2 cellular contexts compared by ENCODE assay signal in genomic region chr5:53478411-53479044, GRCh38.
TF ChIP-seq lines count a peak whose summit lies in the region.

No MANE protein-coding gene starts in this region.

TF ChIP-seq in SK-N-SH treated with all-trans-retinoic acid at 6 μM for 48 hours, 23 proteins besides CTCF, POLR2A, EP300 and RAD21 (continued from another document):
- no peak for TF ChIP-seq PATZ1 (CRISPR knock-in tag; IDR thresholded peaks at IDR 0.05; ENCODE audit: borderline replicate concordance)
- no peak for TF ChIP-seq ISL1 (CRISPR knock-in tag; IDR thresholded peaks at IDR 0.05)
- no peak for TF ChIP-seq ZC3H10 (CRISPR knock-in tag; IDR thresholded peaks at IDR 0.05)
- TF ChIP-seq ZNF70 (CRISPR knock-in tag; IDR thresholded peaks at IDR 0.05) = no peak
- no peak for TF ChIP-seq ZFP3 (CRISPR knock-in tag; IDR thresholded peaks at IDR 0.05)
- TF ChIP-seq PPARA (CRISPR knock-in tag; IDR thresholded peaks at IDR 0.05; ENCODE audit: borderline replicate concordance) = no peak
- no peak for TF ChIP-seq SNAI2 (CRISPR knock-in tag; IDR thresholded peaks at IDR 0.05)
- no peak for TF ChIP-seq ZNF8 (CRISPR knock-in tag; IDR thresholded peaks at IDR 0.05)
- TF ChIP-seq TCF4 (CRISPR knock-in tag; IDR thresholded peaks at IDR 0.05; ENCODE audit: borderline replicate concordance) = no peak
- TF ChIP-seq ZNF565 (CRISPR knock-in tag; conservative IDR thresholded peaks at IDR 0.05; ENCODE audit: low read depth) = no peak
- TF ChIP-seq BACH2 (CRISPR knock-in tag; IDR thresholded peaks at IDR 0.05; ENCODE audit: borderline replicate concordance) = no peak
- no peak for TF ChIP-seq ARNTL (CRISPR knock-in tag; IDR thresholded peaks at IDR 0.05; ENCODE audit: borderline replicate concordance, low read depth)
- no peak for TF ChIP-seq OSR1 (CRISPR knock-in tag; IDR thresholded peaks at IDR 0.05)
- no peak for TF ChIP-seq POU6F1 (CRISPR knock-in tag; IDR thresholded peaks at IDR 0.05; ENCODE audit: borderline replicate concordance, low read depth)

TF ChIP-seq in H1, 55 proteins besides CTCF, POLR2A, EP300 and RAD21 (continued from another document):
- no peak for TF ChIP-seq RFX5 (IDR thresholded peaks at IDR 0.05; ENCODE audit: borderline replicate concordance, low read depth, low read length)
- TF ChIP-seq POU5F1 (IDR thresholded peaks at IDR 0.05; ENCODE audit: low read depth, low read length) = 0 out of 2 replicates have a peak, but pooled peaks have one; percentile 18
- TF ChIP-seq SAP30 (IDR thresholded peaks at IDR 0.05; ENCODE audit: insufficient read depth, insufficient replicate concordance, low read length) = no peak
- TF ChIP-seq CBX8 (IDR thresholded peaks at IDR 0.05; ENCODE audit: borderline replicate concordance, low read depth, low read length) = no peak
- no peak for TF ChIP-seq BCL11A (IDR thresholded peaks at IDR 0.05; ENCODE audit: low read depth in 2 of 2, low read length in 2 of 2)
- no peak; the same call in 1 of the 2 replicates for TF ChIP-seq CREB1 (IDR thresholded peaks at IDR 0.05)
- TF ChIP-seq SP1 (IDR thresholded peaks at IDR 0.05; ENCODE audit: low read depth, low read length) = no peak
- TF ChIP-seq USF2 (IDR thresholded peaks at IDR 0.05; ENCODE audit: low read length) = no peak
- no peak for TF ChIP-seq SP2 (IDR thresholded peaks at IDR 0.05; ENCODE audit: low read length)
- TF ChIP-seq, protein P1, sequence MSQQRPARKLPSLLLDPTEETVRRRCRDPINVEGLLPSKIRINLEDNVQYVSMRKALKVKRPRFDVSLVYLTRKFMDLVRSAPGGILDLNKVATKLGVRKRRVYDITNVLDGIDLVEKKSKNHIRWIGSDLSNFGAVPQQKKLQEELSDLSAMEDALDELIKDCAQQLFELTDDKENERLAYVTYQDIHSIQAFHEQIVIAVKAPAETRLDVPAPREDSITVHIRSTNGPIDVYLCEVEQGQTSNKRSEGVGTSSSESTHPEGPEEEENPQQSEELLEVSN (IDR thresholded peaks at IDR 0.05) = peak; percentile 53
- no peak for TF ChIP-seq CBX5 (IDR thresholded peaks at IDR 0.05; ENCODE audit: low read depth, low read length)
- TF ChIP-seq EGR1 (IDR thresholded peaks at IDR 0.05; ENCODE audit: borderline replicate concordance, low read depth, low read length) = no peak; the same call in 1 of the 2 replicates
- TF ChIP-seq JUND (IDR thresholded peaks at IDR 0.05; ENCODE audit: low read length) = no peak
- no peak for TF ChIP-seq GTF2F1 (IDR thresholded peaks at IDR 0.05; ENCODE audit: borderline replicate concordance, low read depth, low read length)
- 0 out of 2 replicates have a peak, but pooled peaks have one; percentile 41 for TF ChIP-seq SP4 (IDR thresholded peaks at IDR 0.05; ENCODE audit: low read length)
- peak; percentile 50 to 71; a peak in 2 of 4 replicates for TF ChIP-seq HDAC2 (IDR thresholded peaks at IDR 0.05; ENCODE audit: borderline replicate concordance in 1 of 2, low read depth in 2 of 2, low read length in 2 of 2)
- 0 out of 2 replicates have a peak, but pooled peaks have one; percentile 21 for TF ChIP-seq PHF8 (conservative IDR thresholded peaks at IDR 0.05; ENCODE audit: low read depth, low read length)
- TF ChIP-seq POLR2AphosphoS5 (IDR thresholded peaks at IDR 0.05; ENCODE audit: low read depth, low read length) = no peak
- no peak for TF ChIP-seq CEBPB (IDR thresholded peaks at IDR 0.05; ENCODE audit: low read depth, low read length)
- no peak for TF ChIP-seq SIRT6 (IDR thresholded peaks at IDR 0.05; ENCODE audit: low read length)
- no peak for TF ChIP-seq ATF2 (IDR thresholded peaks at IDR 0.05; ENCODE audit: low read length)
- TF ChIP-seq CHD7 (IDR thresholded peaks at IDR 0.05; ENCODE audit: insufficient replicate concordance, low read length) = peak; percentile 69
- no peak for TF ChIP-seq NANOG (IDR thresholded peaks at IDR 0.05; ENCODE audit: insufficient read depth, low read depth, low read length, poor library complexity, severe bottlenecking)
- peak; percentile 17; the same call in 1 of the 2 replicates for TF ChIP-seq CHD2 (IDR thresholded peaks at IDR 0.05; ENCODE audit: low read length)
- TF ChIP-seq RBBP5 (IDR thresholded peaks at IDR 0.05; ENCODE audit: borderline replicate concordance, low read depth, low read length) = peak; percentile 96; the same call in 1 of the 2 replicates
- no peak for TF ChIP-seq BACH1 (IDR thresholded peaks at IDR 0.05; ENCODE audit: low read length)
- TF ChIP-seq KDM1A (IDR thresholded peaks at IDR 0.05; ENCODE audit: borderline replicate concordance, low read length) = peak; percentile 63; the same call in 1 of the 2 replicates
- no peak for TF ChIP-seq EZH2 (IDR thresholded peaks at IDR 0.05; ENCODE audit: low read depth, low read length, severe bottlenecking)
- TF ChIP-seq CHD1 (IDR thresholded peaks at IDR 0.05; ENCODE audit: low read depth, low read length) = 0 out of 2 replicates have a peak, but pooled peaks have one; percentile 1
- TF ChIP-seq MAFK (IDR thresholded peaks at IDR 0.05; ENCODE audit: low read depth, low read length) = no peak
- 0 out of 2 replicates have a peak, but pooled peaks have one; percentile 65 for TF ChIP-seq TCF12 (IDR thresholded peaks at IDR 0.05; ENCODE audit: low read depth, low read length)
- no peak for TF ChIP-seq SIX5 (IDR thresholded peaks at IDR 0.05; ENCODE audit: low read depth, low read length)
- TF ChIP-seq, protein P2, sequence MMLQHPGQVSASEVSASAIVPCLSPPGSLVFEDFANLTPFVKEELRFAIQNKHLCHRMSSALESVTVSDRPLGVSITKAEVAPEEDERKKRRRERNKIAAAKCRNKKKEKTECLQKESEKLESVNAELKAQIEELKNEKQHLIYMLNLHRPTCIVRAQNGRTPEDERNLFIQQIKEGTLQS (IDR thresholded peaks at IDR 0.05; ENCODE audit: insufficient read depth, low read depth, low read length) = no peak
- no peak for TF ChIP-seq SUZ12 (IDR thresholded peaks at IDR 0.05; ENCODE audit: low read length)
- no peak for TF ChIP-seq HDAC6 (IDR thresholded peaks at IDR 0.05; ENCODE audit: low read depth, low read length)
- no peak for TF ChIP-seq BRCA1 (IDR thresholded peaks at IDR 0.05; ENCODE audit: low read depth, low read length)
- no peak for TF ChIP-seq RNF2 (IDR thresholded peaks at IDR 0.05; ENCODE audit: borderline replicate concordance, low read depth, low read length, missing control alignments, poor library complexity, severe bottlenecking)
- TF ChIP-seq TAF1 (IDR thresholded peaks at IDR 0.05; ENCODE audit: low read depth, low read length) = 0 out of 2 replicates have a peak, but pooled peaks have one; percentile 15
- TF ChIP-seq TBP (IDR thresholded peaks at IDR 0.05; ENCODE audit: low read depth, low read length) = no peak
- TF ChIP-seq SRF (IDR thresholded peaks at IDR 0.05; ENCODE audit: low read depth, low read length) = no peak
- TF ChIP-seq YY1 (IDR thresholded peaks at IDR 0.05; ENCODE audit: low read depth, low read length) = no peak; the same call in 1 of the 2 replicates
- peak; percentile 36 for TF ChIP-seq KDM4A (IDR thresholded peaks at IDR 0.05; ENCODE audit: low read depth, low read length, severe bottlenecking)
- TF ChIP-seq ASH2L (IDR thresholded peaks at IDR 0.05; ENCODE audit: low read length) = peak; percentile 88
- no peak for TF ChIP-seq GABPA (IDR thresholded peaks at IDR 0.05; ENCODE audit: borderline replicate concordance, insufficient read depth, low read length)
- TF ChIP-seq RXRA (IDR thresholded peaks at IDR 0.05; ENCODE audit: insufficient read depth, low read depth, low read length) = no peak
- no peak for TF ChIP-seq KDM5A (IDR thresholded peaks at IDR 0.05; ENCODE audit: low read length)
- TF ChIP-seq, protein P3, sequence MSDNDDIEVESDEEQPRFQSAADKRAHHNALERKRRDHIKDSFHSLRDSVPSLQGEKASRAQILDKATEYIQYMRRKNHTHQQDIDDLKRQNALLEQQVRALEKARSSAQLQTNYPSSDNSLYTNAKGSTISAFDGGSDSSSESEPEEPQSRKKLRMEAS (IDR thresholded peaks at IDR 0.05) = no peak; the same call in 1 of the 2 replicates
- TF ChIP-seq SIN3A (conservative IDR thresholded peaks at IDR 0.05 in 1 of 2, IDR thresholded peaks at IDR 0.05 in 1 of 2; ENCODE audit: low read depth in 1 of 2, low read length in 2 of 2) = 0 out of 4 replicates have a peak, but pooled peaks of 1 of the 2 experiments have one; percentile 42
- no peak for TF ChIP-seq NRF1 (IDR thresholded peaks at IDR 0.05; ENCODE audit: low read depth, low read length)
- no peak for TF ChIP-seq TAF7 (optimal IDR thresholded peaks at IDR 0.05; ENCODE audit: borderline replicate concordance, low read depth, low read length)
